1 cellular context compared by ENCODE assay signal in the genomic region with DNA sequence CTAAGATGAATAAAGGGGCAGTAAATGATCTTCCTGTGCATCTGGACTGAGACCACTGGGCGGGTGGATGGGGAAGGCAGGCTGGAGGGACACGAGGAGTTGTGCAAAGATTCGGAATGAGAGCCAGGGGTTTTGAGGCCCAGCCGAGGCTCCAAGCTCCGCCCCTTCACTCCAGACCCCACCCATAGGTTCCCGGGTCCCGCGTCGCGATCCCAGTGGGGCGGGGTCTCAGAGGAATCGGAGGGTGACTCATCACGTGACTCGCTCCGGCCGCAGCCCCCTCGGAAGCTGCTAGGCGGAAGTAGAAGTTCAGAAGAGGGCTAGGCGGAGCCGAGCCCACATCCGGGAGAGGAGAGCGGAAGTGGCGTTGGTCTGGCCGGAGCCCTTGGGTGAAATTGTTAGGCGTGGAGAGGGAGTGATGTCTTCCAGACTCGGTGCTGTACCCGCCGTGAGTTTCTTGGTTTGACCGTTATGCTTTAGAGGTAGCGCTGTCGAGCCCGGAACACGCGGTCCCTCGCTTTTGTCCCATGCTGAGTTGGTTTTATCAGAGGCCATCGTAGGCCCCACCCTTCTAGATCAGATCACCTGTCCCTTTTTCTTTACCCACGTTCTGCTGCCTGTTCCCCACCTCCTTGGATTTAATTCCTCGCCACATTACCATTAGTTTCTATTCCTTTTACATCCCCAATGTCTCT.
TF ChIP-seq lines count a peak whose summit lies in the region.

A gene with protein sequence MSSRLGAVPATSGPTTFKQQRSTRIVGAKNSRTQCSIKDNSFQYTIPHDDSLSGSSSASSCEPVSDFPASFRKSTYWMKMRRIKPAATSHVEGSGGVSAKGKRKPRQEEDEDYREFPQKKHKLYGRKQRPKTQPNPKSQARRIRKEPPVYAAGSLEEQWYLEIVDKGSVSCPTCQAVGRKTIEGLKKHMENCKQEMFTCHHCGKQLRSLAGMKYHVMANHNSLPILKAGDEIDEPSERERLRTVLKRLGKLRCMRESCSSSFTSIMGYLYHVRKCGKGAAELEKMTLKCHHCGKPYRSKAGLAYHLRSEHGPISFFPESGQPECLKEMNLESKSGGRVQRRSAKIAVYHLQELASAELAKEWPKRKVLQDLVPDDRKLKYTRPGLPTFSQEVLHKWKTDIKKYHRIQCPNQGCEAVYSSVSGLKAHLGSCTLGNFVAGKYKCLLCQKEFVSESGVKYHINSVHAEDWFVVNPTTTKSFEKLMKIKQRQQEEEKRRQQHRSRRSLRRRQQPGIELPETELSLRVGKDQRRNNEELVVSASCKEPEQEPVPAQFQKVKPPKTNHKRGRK (plus strand): TSS at position 348 of the 695 bp plus-strand sequence. CDS start 71 bp downstream, at position 419.

TF ChIP-seq in HepG2, 621 proteins besides CTCF, POLR2A, EP300 and RAD21 (continued from another document and continues in another):
- TF ChIP-seq, protein P1, sequence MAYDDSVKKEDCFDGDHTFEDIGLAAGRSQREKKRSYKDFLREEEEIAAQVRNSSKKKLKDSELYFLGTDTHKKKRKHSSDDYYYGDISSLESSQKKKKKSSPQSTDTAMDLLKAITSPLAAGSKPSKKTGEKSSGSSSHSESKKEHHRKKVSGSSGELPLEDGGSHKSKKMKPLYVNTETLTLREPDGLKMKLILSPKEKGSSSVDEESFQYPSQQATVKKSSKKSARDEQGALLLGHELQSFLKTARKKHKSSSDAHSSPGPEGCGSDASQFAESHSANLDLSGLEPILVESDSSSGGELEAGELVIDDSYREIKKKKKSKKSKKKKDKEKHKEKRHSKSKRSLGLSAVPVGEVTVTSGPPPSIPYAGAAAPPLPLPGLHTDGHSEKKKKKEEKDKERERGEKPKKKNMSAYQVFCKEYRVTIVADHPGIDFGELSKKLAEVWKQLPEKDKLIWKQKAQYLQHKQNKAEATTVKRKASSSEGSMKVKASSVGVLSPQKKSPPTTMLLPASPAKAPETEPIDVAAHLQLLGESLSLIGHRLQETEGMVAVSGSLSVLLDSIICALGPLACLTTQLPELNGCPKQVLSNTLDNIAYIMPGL (CRISPR knock-in tag; IDR thresholded peaks at IDR 0.05; ENCODE audit: borderline replicate concordance in 1 of 2, low read depth in 1 of 2): peak; percentile 30 to 84; a peak in 3 of 4 replicates
- peak; percentile 38; the same call in 1 of the 2 replicates for TF ChIP-seq ZNF124 (CRISPR knock-in tag; IDR thresholded peaks at IDR 0.05)
- TF ChIP-seq ZNF276 (CRISPR knock-in tag; IDR thresholded peaks at IDR 0.05; ENCODE audit: low read depth): 0 out of 2 replicates have a peak, but pooled peaks have one; percentile 43
- TF ChIP-seq ZNF263 (CRISPR knock-in tag; IDR thresholded peaks at IDR 0.05): no peak
- TF ChIP-seq MYNN (CRISPR knock-in tag; IDR thresholded peaks at IDR 0.05; ENCODE audit: low read depth): no peak
- TF ChIP-seq, protein P2, sequence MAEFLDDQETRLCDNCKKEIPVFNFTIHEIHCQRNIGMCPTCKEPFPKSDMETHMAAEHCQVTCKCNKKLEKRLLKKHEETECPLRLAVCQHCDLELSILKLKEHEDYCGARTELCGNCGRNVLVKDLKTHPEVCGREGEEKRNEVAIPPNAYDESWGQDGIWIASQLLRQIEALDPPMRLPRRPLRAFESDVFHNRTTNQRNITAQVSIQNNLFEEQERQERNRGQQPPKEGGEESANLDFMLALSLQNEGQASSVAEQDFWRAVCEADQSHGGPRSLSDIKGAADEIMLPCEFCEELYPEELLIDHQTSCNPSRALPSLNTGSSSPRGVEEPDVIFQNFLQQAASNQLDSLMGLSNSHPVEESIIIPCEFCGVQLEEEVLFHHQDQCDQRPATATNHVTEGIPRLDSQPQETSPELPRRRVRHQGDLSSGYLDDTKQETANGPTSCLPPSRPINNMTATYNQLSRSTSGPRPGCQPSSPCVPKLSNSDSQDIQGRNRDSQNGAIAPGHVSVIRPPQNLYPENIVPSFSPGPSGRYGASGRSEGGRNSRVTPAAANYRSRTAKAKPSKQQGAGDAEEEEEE (CRISPR knock-in tag; IDR thresholded peaks at IDR 0.05; ENCODE audit: borderline replicate concordance): no peak
- peak; percentile 76; the same call in 1 of the 2 replicates for TF ChIP-seq ZNF232 (CRISPR knock-in tag; IDR thresholded peaks at IDR 0.05; ENCODE audit: borderline replicate concordance)
- no peak for TF ChIP-seq RFXANK (CRISPR knock-in tag; IDR thresholded peaks at IDR 0.05)
- TF ChIP-seq ZNF564 (CRISPR knock-in tag; IDR thresholded peaks at IDR 0.05): 0 out of 2 replicates have a peak, but pooled peaks have one; percentile 11
- TF ChIP-seq SPEN (CRISPR knock-in tag; IDR thresholded peaks at IDR 0.05; ENCODE audit: low read depth): peak; percentile 91
- peak; percentile 98 for TF ChIP-seq ELF1 (CRISPR knock-in tag; IDR thresholded peaks at IDR 0.05)
- peak; percentile 78 for TF ChIP-seq TARDBP (CRISPR knock-in tag; IDR thresholded peaks at IDR 0.05)
- TF ChIP-seq ZNF138 (CRISPR knock-in tag; IDR thresholded peaks at IDR 0.05; ENCODE audit: low read depth): 0 out of 2 replicates have a peak, but pooled peaks have one; percentile 74
- TF ChIP-seq TEF (CRISPR knock-in tag; IDR thresholded peaks at IDR 0.05): no peak
- TF ChIP-seq ZNF614 (CRISPR knock-in tag; IDR thresholded peaks at IDR 0.05; ENCODE audit: borderline replicate concordance): peak; percentile 56; the same call in 1 of the 2 replicates
- no peak for TF ChIP-seq MTF1 (CRISPR knock-in tag; IDR thresholded peaks at IDR 0.05)
- TF ChIP-seq ZNF18 (CRISPR knock-in tag; IDR thresholded peaks at IDR 0.05; ENCODE audit: insufficient replicate concordance): peak; percentile 68
- TF ChIP-seq POGK (CRISPR knock-in tag; conservative IDR thresholded peaks at IDR 0.05): peak; percentile 46; the same call in 1 of the 2 replicates
- TF ChIP-seq, protein P3, sequence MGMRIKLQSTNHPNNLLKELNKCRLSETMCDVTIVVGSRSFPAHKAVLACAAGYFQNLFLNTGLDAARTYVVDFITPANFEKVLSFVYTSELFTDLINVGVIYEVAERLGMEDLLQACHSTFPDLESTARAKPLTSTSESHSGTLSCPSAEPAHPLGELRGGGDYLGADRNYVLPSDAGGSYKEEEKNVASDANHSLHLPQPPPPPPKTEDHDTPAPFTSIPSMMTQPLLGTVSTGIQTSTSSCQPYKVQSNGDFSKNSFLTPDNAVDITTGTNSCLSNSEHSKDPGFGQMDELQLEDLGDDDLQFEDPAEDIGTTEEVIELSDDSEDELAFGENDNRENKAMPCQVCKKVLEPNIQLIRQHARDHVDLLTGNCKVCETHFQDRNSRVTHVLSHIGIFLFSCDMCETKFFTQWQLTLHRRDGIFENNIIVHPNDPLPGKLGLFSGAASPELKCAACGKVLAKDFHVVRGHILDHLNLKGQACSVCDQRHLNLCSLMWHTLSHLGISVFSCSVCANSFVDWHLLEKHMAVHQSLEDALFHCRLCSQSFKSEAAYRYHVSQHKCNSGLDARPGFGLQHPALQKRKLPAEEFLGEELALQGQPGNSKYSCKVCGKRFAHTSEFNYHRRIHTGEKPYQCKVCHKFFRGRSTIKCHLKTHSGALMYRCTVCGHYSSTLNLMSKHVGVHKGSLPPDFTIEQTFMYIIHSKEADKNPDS (CRISPR knock-in tag; IDR thresholded peaks at IDR 0.05): 0 out of 2 replicates have a peak, but pooled peaks have one; percentile 31
- TF ChIP-seq ZNF513 (CRISPR knock-in tag; conservative IDR thresholded peaks at IDR 0.05): 0 out of 2 replicates have a peak, but pooled peaks have one; percentile 84
- no peak for TF ChIP-seq RBM39 (IDR thresholded peaks at IDR 0.05; ENCODE audit: low read depth, low read length, poor library complexity, severe bottlenecking)
- TF ChIP-seq ZNF687 (CRISPR knock-in tag; IDR thresholded peaks at IDR 0.05): peak; percentile 97
- no peak for TF ChIP-seq ZNF644 (CRISPR knock-in tag; IDR thresholded peaks at IDR 0.05; ENCODE audit: low read depth)
- no peak for TF ChIP-seq FOXA1 (IDR thresholded peaks at IDR 0.05)
- TF ChIP-seq FOXA1 (CRISPR knock-in tag; IDR thresholded peaks at IDR 0.05): no peak
- TF ChIP-seq, protein P4, sequence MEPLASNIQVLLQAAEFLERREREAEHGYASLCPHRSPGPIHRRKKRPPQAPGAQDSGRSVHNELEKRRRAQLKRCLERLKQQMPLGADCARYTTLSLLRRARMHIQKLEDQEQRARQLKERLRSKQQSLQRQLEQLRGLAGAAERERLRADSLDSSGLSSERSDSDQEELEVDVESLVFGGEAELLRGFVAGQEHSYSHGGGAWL (CRISPR knock-in tag; IDR thresholded peaks at IDR 0.05): 0 out of 2 replicates have a peak, but pooled peaks have one; percentile 62
